Comparison of ENCODE assay signal across 10 cellular contexts in the genomic region with DNA sequence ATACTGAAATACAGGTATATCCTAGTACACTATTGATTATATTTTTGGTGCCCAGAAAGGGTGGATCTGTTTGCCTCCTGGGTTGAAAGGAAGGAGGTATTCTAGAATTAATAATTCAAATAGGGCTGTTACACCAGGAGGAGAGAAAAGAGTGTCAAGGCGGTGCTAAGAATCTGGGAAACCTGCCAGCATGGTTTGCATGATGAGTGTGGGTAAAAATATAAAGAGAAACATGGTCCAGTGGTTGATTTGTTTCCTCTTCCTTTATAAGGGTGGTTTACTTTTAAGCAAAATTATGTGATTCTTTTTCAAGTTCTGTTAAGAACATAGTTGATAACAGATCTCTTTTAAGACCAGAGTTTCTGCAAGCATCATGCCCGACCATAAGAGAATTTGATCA.
DNase-seq lines count a peak whose midpoint lies in the region; TF ChIP-seq lines count a peak whose summit lies in the region.
"Had no signal": no experiment of that assay in that cellular context is flagged by ENCODE, and none has a peak within 500 bp of the region (broad histone marks: within the 10 kb centered on the region; RNA-seq: fewer than 3 reads in every experiment).

No MANE protein-coding gene starts in this region.

- no peak for TF ChIP-seq EP300 in sigmoid colon (IDR thresholded peaks at IDR 0.05)

- WGBS in sigmoid colon, 2 donors = 31 to 41% methylated on average over 2 of the region's 2 CpGs

- no peak overlapping the region for H3K27ac Mint-ChIP-seq in progenitor cell of endocrine pancreas
- H3K27ac Mint-ChIP-seq: naive thymus-derived CD4-positive, alpha-beta T cell had no signal

- no peaks in the 10 kb centered on the region for H3K27me3 ChIP-seq in sigmoid colon

- no peak overlapping the region for H3K27ac ChIP-seq in sigmoid colon

- no peaks in the 10 kb centered on the region for H3K4me1 Mint-ChIP-seq in progenitor cell of endocrine pancreas (ENCODE audit: low read depth)
- H3K4me1 Mint-ChIP-seq: naive thymus-derived CD4-positive, alpha-beta T cell had no signal

- no peak overlapping the region for H3K4me3 Mint-ChIP-seq in progenitor cell of endocrine pancreas (ENCODE audit: low read depth)
- H3K4me3 Mint-ChIP-seq: naive thymus-derived CD4-positive, alpha-beta T cell had no signal

- no peaks in the 10 kb centered on the region for H3K27me3 Mint-ChIP-seq in progenitor cell of endocrine pancreas

- DNase-seq in EL (peak; percentile 5), M059J (ENCODE audit: low read depth) (peak; percentile 66), astrocyte of the cerebellum (ENCODE audit: low read depth) (peak; percentile 86), mucosa of gallbladder (ENCODE audit: low spot score) (peak; percentile 14), progenitor cell of endocrine pancreas (ENCODE audit: low spot score, unreplicated experiment) (no peak), mesenteric fat pad (ENCODE audit: low spot score) (no peak), sigmoid colon (no peak)
- DNase-seq: GDM1; naive thymus-derived CD4-positive, alpha-beta T cell; stimulated activated CD4-positive, alpha-beta T cell treated with anti-CD3 and anti-CD28 coated beads, Interleukin-2, amount 100 ng/mL, for 24 hours had no signal

- no peaks in the 10 kb centered on the region for H3K9me3 ChIP-seq in sigmoid colon

- no peaks in the 10 kb centered on the region for H3K36me3 ChIP-seq in sigmoid colon

- no peaks in the 10 kb centered on the region for H3K36me3 Mint-ChIP-seq in progenitor cell of endocrine pancreas (ENCODE audit: insufficient read depth)
- H3K36me3 Mint-ChIP-seq: naive thymus-derived CD4-positive, alpha-beta T cell had no signal

- peaks cover 0 to 5% (median 2%) of the 10 kb centered on the region in 4 donors for H3K4me1 ChIP-seq in sigmoid colon

- no peak for TF ChIP-seq POLR2A in sigmoid colon (IDR thresholded peaks at IDR 0.05)

- no peaks in the 10 kb centered on the region for H3K9me3 Mint-ChIP-seq in progenitor cell of endocrine pancreas (ENCODE audit: low read depth)

- H3K4me3 ChIP-seq in astrocyte of the cerebellum (ENCODE audit: low read depth, low read length) (no peak overlapping the region), sigmoid colon (no peak overlapping the region)

- TF ChIP-seq CTCF in astrocyte of the cerebellum (IDR thresholded peaks at IDR 0.05; ENCODE audit: low read depth, low read length, missing control alignments) = no peak
- no peak for TF ChIP-seq CTCF in progenitor cell of endocrine pancreas (IDR thresholded peaks at IDR 0.05; ENCODE audit: unreplicated experiment)
- no peak for TF ChIP-seq CTCF in sigmoid colon (IDR thresholded peaks at IDR 0.05)

- in situ Hi-C loops in astrocyte of the cerebellum (cut with HindIII; ENCODE audit: low sequenced_read_pairs) = no loop called here

- intact Hi-C loops in sigmoid colon (cut with DNase I) = no loop called here

Comparison
In these comparisons a context has a peak if more than half of its experiments do, and no peak if none do; other contexts are left out.
1. DNase-seq: peak in EL (single experiment), M059J (single experiment), astrocyte of the cerebellum (single experiment) and mucosa of gallbladder (single experiment); none in progenitor cell of endocrine pancreas (single experiment), mesenteric fat pad (single experiment) and sigmoid colon (single experiment).